Comparison of ENCODE assay signal across 9 cellular contexts in genomic region chr6:161374971-161375873, GRCh38.
A peak's percentile ranks its signal among the peaks of the same experiment; 100 is the strongest.
DNase-seq lines count a peak whose midpoint lies in the region; ATAC-seq, FAIRE-seq and TF ChIP-seq lines count a peak whose summit lies in the region.
"Had no signal": no experiment of that assay in that cellular context is flagged by ENCODE, and none has a peak within 500 bp of the region (broad histone marks: within the 10 kb centered on the region; RNA-seq: fewer than 3 reads in every experiment).

No MANE protein-coding gene starts in this region.

- no peak overlapping the region for H3K27ac ChIP-seq in ACC112 (ENCODE audit: low read depth, low read length)
- H3K27ac ChIP-seq in astrocyte (ENCODE audit: low read depth, low read length) = no peak overlapping the region
- peak overlapping the region in 3 of 4 donors; percentile 24 to 58 (median 56) for H3K27ac ChIP-seq in upper lobe of left lung

- H3K27me3 Mint-ChIP-seq in astrocyte (ENCODE audit: low read depth, unreplicated experiment) = peaks cover 13% of the 10 kb centered on the region
- H3K27me3 Mint-ChIP-seq: activated B cell treated with CpG ODN at 0.5 μM for 24 hours had no signal

- peak overlapping the region; percentile 61 for H3K9ac ChIP-seq in astrocyte (ENCODE audit: low read length)

- TF ChIP-seq EP300 in upper lobe of left lung (IDR thresholded peaks at IDR 0.05) = no peak

- peak; percentile 99 for DNase-seq in MV-4-11 (lab: John Stamatoyannopoulos, UW)
- peak; percentile 52 for DNase-seq in astrocyte (ENCODE audit: low read depth)
- DNase-seq in kidney epithelial cell (ENCODE audit: low read depth) = no peak
- peak; percentile 77 to 91 for DNase-seq in upper lobe of left lung
- DNase-seq in activated CD8-positive, alpha-beta memory T cell treated with anti-CD3 and anti-CD28 coated beads, Interleukin-2, amount 50 U/mL, for 48 hours = no peak
- DNase-seq in A172 (ENCODE audit: low spot score) = no peak
- DNase-seq: activated B cell treated with CpG ODN at 0.5 μM for 24 hours had no signal

- TF ChIP-seq POLR2A in upper lobe of left lung (IDR thresholded peaks at IDR 0.05) = no peak

- H3K27ac Mint-ChIP-seq in astrocyte (ENCODE audit: unreplicated experiment) = no peak overlapping the region
- H3K27ac Mint-ChIP-seq: activated B cell treated with CpG ODN at 0.5 μM for 24 hours had no signal

- no peaks in the 10 kb centered on the region for H3K27me3 ChIP-seq in ACC112 (ENCODE audit: insufficient read depth, low read length)
- no peaks in the 10 kb centered on the region for H3K27me3 ChIP-seq in astrocyte (ENCODE audit: insufficient read depth, low read length)
- no peaks in the 10 kb centered on the region for H3K27me3 ChIP-seq in kidney epithelial cell (ENCODE audit: control insufficient read depth, insufficient read depth, low read length)
- no peaks in the 10 kb centered on the region for H3K27me3 ChIP-seq in upper lobe of left lung

- H2AFZ ChIP-seq in ACC112 (ENCODE audit: low read length, unreplicated experiment) = no peak overlapping the region
- peak overlapping the region; percentile 81 for H2AFZ ChIP-seq in astrocyte (ENCODE audit: low read depth, low read length)

- no peak overlapping the region for H3K4me3 Mint-ChIP-seq in astrocyte (ENCODE audit: unreplicated experiment)
- H3K4me3 Mint-ChIP-seq: activated B cell treated with CpG ODN at 0.5 μM for 24 hours had no signal

- H3K4me2 ChIP-seq in astrocyte (ENCODE audit: low read length) = peak overlapping the region; percentile 86

- no peak for FAIRE-seq in astrocyte (lab: Jason Lieb, UNC)

- TF ChIP-seq CTCF in astrocyte (IDR thresholded peaks at IDR 0.05; ENCODE audit: insufficient read depth, low read depth, low read length) (peak; percentile 25), kidney epithelial cell (IDR thresholded peaks at IDR 0.05; ENCODE audit: insufficient read depth, low read length, poor library complexity, severe bottlenecking) (peak; percentile 22), upper lobe of left lung (IDR thresholded peaks at IDR 0.05) (peak in 3 of 6 experiments; percentile 23 to 48 (median 33))

- peak; percentile 76 to 81 for ATAC-seq in upper lobe of left lung (ENCODE audit: low FRiP score in 2 of 2)
- no peak for ATAC-seq in GM19452 (IDR thresholded peaks at IDR 0.05; ENCODE audit: unreplicated experiment)

- no peaks in the 10 kb centered on the region for H4K20me1 ChIP-seq in astrocyte (ENCODE audit: insufficient read depth, low read length)

- H3K79me2 ChIP-seq in ACC112 (ENCODE audit: control insufficient read depth, insufficient read depth, low read length, unreplicated experiment) (no peaks in the 10 kb centered on the region), astrocyte (ENCODE audit: insufficient read depth, low read length) (no peaks in the 10 kb centered on the region)

- H3K4me1 ChIP-seq in ACC112 (ENCODE audit: control insufficient read depth, insufficient read depth, low read length, unreplicated experiment) = no peaks in the 10 kb centered on the region
- peaks cover 13% of the 10 kb centered on the region for H3K4me1 ChIP-seq in astrocyte (ENCODE audit: insufficient read depth, low read length)
- H3K4me1 ChIP-seq in upper lobe of left lung = peaks cover 9 to 16% (median 11%) of the 10 kb centered on the region in 4 donors

- no peaks in the 10 kb centered on the region for H3K36me3 ChIP-seq in ACC112 (ENCODE audit: insufficient read depth, low read length)
- H3K36me3 ChIP-seq in astrocyte (ENCODE audit: insufficient read depth, low read length) = no peaks in the 10 kb centered on the region
- H3K36me3 ChIP-seq in kidney epithelial cell (ENCODE audit: control insufficient read depth, insufficient read depth, low read length) = no peaks in the 10 kb centered on the region
- H3K36me3 ChIP-seq in upper lobe of left lung = no peaks in the 10 kb centered on the region

- H3K9me3 ChIP-seq in astrocyte (ENCODE audit: insufficient read depth, low read depth, low read length) = no peaks in the 10 kb centered on the region
- no peaks in the 10 kb centered on the region for H3K9me3 ChIP-seq in upper lobe of left lung

- no peaks in the 10 kb centered on the region for H3K9me3 Mint-ChIP-seq in astrocyte (ENCODE audit: unreplicated experiment)
- H3K9me3 Mint-ChIP-seq: activated B cell treated with CpG ODN at 0.5 μM for 24 hours had no signal

- H3K4me1 Mint-ChIP-seq in astrocyte (ENCODE audit: low read depth, unreplicated experiment) = peaks cover 3% of the 10 kb centered on the region
- H3K4me1 Mint-ChIP-seq: activated B cell treated with CpG ODN at 0.5 μM for 24 hours had no signal

- H3K4me3 ChIP-seq in ACC112 (ENCODE audit: low read depth, low read length) = peak overlapping the region; percentile 25; the same call in 1 of the 2 replicates
- H3K4me3 ChIP-seq in astrocyte (ENCODE audit: insufficient read depth, low read depth, low read length) = peak overlapping the region; percentile 50
- no peak overlapping the region for H3K4me3 ChIP-seq in kidney epithelial cell (ENCODE audit: low read depth, low read length)
- peak overlapping the region in 2 of 4 donors; percentile 7 to 26 for H3K4me3 ChIP-seq in upper lobe of left lung

- 42 to 52% methylated on average over 26 to 32 of the region's 32 CpGs for WGBS in upper lobe of left lung, 2 donors

- no peaks in the 10 kb centered on the region for H3K36me3 Mint-ChIP-seq in astrocyte (ENCODE audit: low read depth, unreplicated experiment)

Comparison
In these comparisons a context has a peak if more than half of its experiments do, and no peak if none do; other contexts are left out.
1. H3K27ac ChIP-seq: peak in upper lobe of left lung (3 of 4); none in ACC112 (single experiment) and astrocyte (single experiment).
2. DNase-seq: peak in MV-4-11 (single experiment), astrocyte (single experiment) and upper lobe of left lung (2 of 2); none in kidney epithelial cell (single experiment), activated CD8-positive, alpha-beta memory T cell treated with anti-CD3 and anti-CD28 coated beads, Interleukin-2, amount 50 U/mL, for 48 hours (single experiment) and A172 (single experiment).